ENCODE assay signal across 2 cellular contexts in the genomic region with DNA sequence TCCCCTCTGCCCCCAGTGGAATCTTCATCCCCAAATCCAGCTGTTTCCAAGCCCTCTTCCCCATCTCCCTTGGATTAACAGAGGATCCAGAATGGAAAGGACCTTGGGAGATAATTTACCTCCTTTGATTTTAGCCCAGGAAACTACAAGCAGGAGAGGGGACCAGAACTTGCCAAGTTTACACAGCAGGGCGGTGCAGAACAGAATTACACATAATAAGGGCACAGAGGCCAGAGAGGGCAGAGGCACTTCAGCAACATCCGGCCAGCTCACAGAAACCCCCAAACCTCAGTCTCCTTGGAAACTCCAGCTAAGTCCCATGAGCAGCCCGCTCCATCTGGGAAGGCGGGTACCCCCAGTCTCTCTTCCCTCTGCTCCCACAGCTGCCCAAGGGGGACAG.
TF ChIP-seq lines count a peak whose summit lies in the region.

No MANE protein-coding gene starts in this region.

TF ChIP-seq in liver, 16 proteins besides CTCF, POLR2A, EP300 and RAD21:
- TF ChIP-seq TAF1 (conservative IDR thresholded peaks at IDR 0.05) (no peak), HNF4A (conservative IDR thresholded peaks at IDR 0.05) (peak; percentile 32 to 44), HNF4G (IDR thresholded peaks at IDR 0.05) (no peak), ZBTB33 (IDR thresholded peaks at IDR 0.05) (no peak), ATF3 (IDR thresholded peaks at IDR 0.05) (no peak), FOXA1 (IDR thresholded peaks at IDR 0.05) (peak; percentile 32), NR2F2 (IDR thresholded peaks at IDR 0.05) (no peak), RXRA (IDR thresholded peaks at IDR 0.05) (peak in 1 of 2 donors; percentile 66), YY1 (IDR thresholded peaks at IDR 0.05) (no peak), EGR1 (IDR thresholded peaks at IDR 0.05; ENCODE audit: low read depth in 2 of 2) (no peak), GABPA (IDR thresholded peaks at IDR 0.05 in 1 of 2, conservative IDR thresholded peaks at IDR 0.05 in 1 of 2) (no peak), JUND (IDR thresholded peaks at IDR 0.05) (no peak), SP1 (IDR thresholded peaks at IDR 0.05) (peak; percentile 17), FOXA2 (IDR thresholded peaks at IDR 0.05) (peak; percentile 34)
- TF ChIP-seq, protein P1, sequence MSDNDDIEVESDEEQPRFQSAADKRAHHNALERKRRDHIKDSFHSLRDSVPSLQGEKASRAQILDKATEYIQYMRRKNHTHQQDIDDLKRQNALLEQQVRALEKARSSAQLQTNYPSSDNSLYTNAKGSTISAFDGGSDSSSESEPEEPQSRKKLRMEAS (IDR thresholded peaks at IDR 0.05): no peak
- TF ChIP-seq, protein P2, sequence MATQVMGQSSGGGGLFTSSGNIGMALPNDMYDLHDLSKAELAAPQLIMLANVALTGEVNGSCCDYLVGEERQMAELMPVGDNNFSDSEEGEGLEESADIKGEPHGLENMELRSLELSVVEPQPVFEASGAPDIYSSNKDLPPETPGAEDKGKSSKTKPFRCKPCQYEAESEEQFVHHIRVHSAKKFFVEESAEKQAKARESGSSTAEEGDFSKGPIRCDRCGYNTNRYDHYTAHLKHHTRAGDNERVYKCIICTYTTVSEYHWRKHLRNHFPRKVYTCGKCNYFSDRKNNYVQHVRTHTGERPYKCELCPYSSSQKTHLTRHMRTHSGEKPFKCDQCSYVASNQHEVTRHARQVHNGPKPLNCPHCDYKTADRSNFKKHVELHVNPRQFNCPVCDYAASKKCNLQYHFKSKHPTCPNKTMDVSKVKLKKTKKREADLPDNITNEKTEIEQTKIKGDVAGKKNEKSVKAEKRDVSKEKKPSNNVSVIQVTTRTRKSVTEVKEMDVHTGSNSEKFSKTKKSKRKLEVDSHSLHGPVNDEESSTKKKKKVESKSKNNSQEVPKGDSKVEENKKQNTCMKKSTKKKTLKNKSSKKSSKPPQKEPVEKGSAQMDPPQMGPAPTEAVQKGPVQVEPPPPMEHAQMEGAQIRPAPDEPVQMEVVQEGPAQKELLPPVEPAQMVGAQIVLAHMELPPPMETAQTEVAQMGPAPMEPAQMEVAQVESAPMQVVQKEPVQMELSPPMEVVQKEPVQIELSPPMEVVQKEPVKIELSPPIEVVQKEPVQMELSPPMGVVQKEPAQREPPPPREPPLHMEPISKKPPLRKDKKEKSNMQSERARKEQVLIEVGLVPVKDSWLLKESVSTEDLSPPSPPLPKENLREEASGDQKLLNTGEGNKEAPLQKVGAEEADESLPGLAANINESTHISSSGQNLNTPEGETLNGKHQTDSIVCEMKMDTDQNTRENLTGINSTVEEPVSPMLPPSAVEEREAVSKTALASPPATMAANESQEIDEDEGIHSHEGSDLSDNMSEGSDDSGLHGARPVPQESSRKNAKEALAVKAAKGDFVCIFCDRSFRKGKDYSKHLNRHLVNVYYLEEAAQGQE (IDR thresholded peaks at IDR 0.05): no peak

TF ChIP-seq in HepG2, 621 proteins besides CTCF, POLR2A, EP300 and RAD21:
- TF ChIP-seq ZMYM3 (CRISPR knock-in tag; IDR thresholded peaks at IDR 0.05) (no peak), ZNF841 (CRISPR knock-in tag; IDR thresholded peaks at IDR 0.05; ENCODE audit: borderline replicate concordance) (no peak), ZNF737 (CRISPR knock-in tag; IDR thresholded peaks at IDR 0.05; ENCODE audit: borderline replicate concordance) (no peak), TBP (CRISPR knock-in tag; IDR thresholded peaks at IDR 0.05) (no peak), ZSCAN29 (CRISPR knock-in tag; conservative IDR thresholded peaks at IDR 0.05) (no peak), ZSCAN20 (CRISPR knock-in tag; IDR thresholded peaks at IDR 0.05; ENCODE audit: borderline replicate concordance) (no peak), ZNF18 (CRISPR knock-in tag; IDR thresholded peaks at IDR 0.05; ENCODE audit: insufficient replicate concordance) (no peak), NFE2 (CRISPR knock-in tag; IDR thresholded peaks at IDR 0.05) (no peak)
